In genomic region chr3:189389346-189389745, GRCh38 we compare ENCODE assay signal across 25 cellular contexts.
DNase-seq lines count a peak whose midpoint lies in the region; ATAC-seq, FAIRE-seq and TF ChIP-seq lines count a peak whose summit lies in the region.
"Had no signal": no experiment of that assay in that cellular context is flagged by ENCODE, and none has a peak within 500 bp of the region (broad histone marks: within the 10 kb centered on the region; RNA-seq: fewer than 3 reads in every experiment).

No MANE protein-coding gene starts in this region.

- H3K4me3 ChIP-seq in astrocyte of the cerebellum (ENCODE audit: low read depth, low read length): no peak overlapping the region
- H3K4me3 ChIP-seq in keratinocyte (ENCODE audit: control insufficient read depth in 2 of 3, extremely low read depth in 1 of 3, insufficient read depth in 2 of 3, low read depth in 1 of 3, low read length in 3 of 3): no peak overlapping the region
- H3K4me3 ChIP-seq: cardiac muscle cell, GM12878, hepatocyte, left ventricle myocardium inferior, tibial nerve had no signal

- no peaks in the 10 kb centered on the region for H3K79me2 ChIP-seq in keratinocyte (ENCODE audit: control insufficient read depth, insufficient read depth, low read length)
- H3K79me2 ChIP-seq: hepatocyte had no signal

- peak overlapping the region; percentile 47 for H3K27ac ChIP-seq in keratinocyte (ENCODE audit: control insufficient read depth, insufficient read depth, low read length)
- H3K27ac ChIP-seq: cardiac muscle cell, hepatocyte, left ventricle myocardium inferior, tibial nerve had no signal

- no peak for ATAC-seq in HG03520 (IDR thresholded peaks at IDR 0.05; ENCODE audit: unreplicated experiment)
- ATAC-seq: GM12878; naive thymus-derived CD8-positive, alpha-beta T cell; stimulated activated naive CD8-positive, alpha-beta T cell treated with anti-CD3 and anti-CD28 coated beads, Interleukin-15, amount 100 ng/mL, for 72 hours had no signal

- no peaks in the 10 kb centered on the region for H4K20me1 ChIP-seq in keratinocyte (ENCODE audit: control insufficient read depth, extremely low read depth, insufficient read depth, low read length)

- no peaks in the 10 kb centered on the region for H3K9me3 ChIP-seq in keratinocyte (ENCODE audit: control insufficient read depth, low read depth, low read length)
- H3K9me3 ChIP-seq: left ventricle myocardium inferior, tibial nerve had no signal

- H3K4me2 ChIP-seq in keratinocyte (ENCODE audit: control insufficient read depth, extremely low read depth, insufficient read depth, low read depth, low read length): peak overlapping the region; percentile 70
- H3K4me2 ChIP-seq: hepatocyte had no signal

- H3K36me3 ChIP-seq in keratinocyte (ENCODE audit: control insufficient read depth in 2 of 2, extremely low read depth in 1 of 2, insufficient read depth in 2 of 2, low read length in 2 of 2): no peaks in the 10 kb centered on the region
- H3K36me3 ChIP-seq: cardiac muscle cell, left ventricle myocardium inferior, tibial nerve had no signal

- H3K9me1 ChIP-seq in keratinocyte (ENCODE audit: control insufficient read depth, extremely low read depth, insufficient read depth, low read length): no peaks in the 10 kb centered on the region

- dilution Hi-C loops in keratinocyte (cut with MboI; ENCODE audit: extremely low pct_ligation_motif_present, low sequenced_read_pairs): no loop called here

- no peak for TF ChIP-seq POLR2A in H54 (IDR thresholded peaks at IDR 0.05; ENCODE audit: low read depth, low read length)

- TF ChIP-seq CTCF in astrocyte of the cerebellum (IDR thresholded peaks at IDR 0.05; ENCODE audit: low read depth, low read length, missing control alignments): no peak
- TF ChIP-seq CTCF in keratinocyte (optimal IDR thresholded peaks at IDR 0.05 in 1 of 3, IDR thresholded peaks at IDR 0.05 in 1 of 3, conservative IDR thresholded peaks at IDR 0.05 in 1 of 3; ENCODE audit: extremely low read depth in 1 of 3, insufficient read depth in 2 of 3, low read length in 3 of 3): no peak

- H3K9ac ChIP-seq in keratinocyte (ENCODE audit: control insufficient read depth, extremely low read depth, insufficient read depth, low read length): peak overlapping the region; percentile 24

- FAIRE-seq in H54 (lab: Jason Lieb, UNC) (peak; percentile 53), keratinocyte (lab: Jason Lieb, UNC) (peak; percentile 83)
- FAIRE-seq: GM12878 had no signal

- peaks cover 31% of the 10 kb centered on the region for H3K4me1 ChIP-seq in keratinocyte (ENCODE audit: control insufficient read depth, extremely low read depth, insufficient read depth, low read length)
- H3K4me1 ChIP-seq: left ventricle myocardium inferior, tibial nerve had no signal

- H3K27me3 ChIP-seq in keratinocyte (ENCODE audit: control insufficient read depth, extremely low read depth, insufficient read depth, low read length): no peaks in the 10 kb centered on the region
- H3K27me3 ChIP-seq: cardiac muscle cell, hepatocyte, tibial nerve had no signal

- no peak for DNase-seq in H54 (ENCODE audit: insufficient read length, low spot score)
- DNase-seq in MV-4-11 (lab: John Stamatoyannopoulos, UW): peak; percentile 81
- peak; percentile 46 for DNase-seq in astrocyte of the cerebellum (ENCODE audit: low read depth)
- no peak for DNase-seq in keratinocyte (ENCODE audit: low read depth, low spot score)
- DNase-seq in stimulated activated naive CD4-positive, alpha-beta T cell treated with Interleukin-2 at 50 U/mL for 16 hours (lab: John Stamatoyannopoulos, UW): no peak
- DNase-seq in Kasumi-1 (lab: John Stamatoyannopoulos, UW): no peak
- DNase-seq in HT-29 (ENCODE audit: low spot score): no peak
- DNase-seq: activated CD4-positive, alpha-beta T cell treated with anti-CD3 and anti-CD28 coated beads, Interleukin-2, amount 50 U/mL, for 4 hours; activated effector memory CD4-positive, alpha-beta T cell treated with anti-CD3 and anti-CD28 coated beads, Interleukin-2, amount 50 U/mL, for 16 hours; CD8-positive, alpha-beta memory T cell; DMS53; foreskin melanocyte; IMR-90; left ventricle myocardium inferior; naive thymus-derived CD8-positive, alpha-beta T cell; NCI-H1092; NCI-H187 treated with DMSO at 0.1 percent for 48 hours; NCI-H345; retina; stimulated activated naive CD8-positive, alpha-beta T cell treated with anti-CD3 and anti-CD28 coated beads, Interleukin-15, amount 100 ng/mL, for 72 hours had no signal

- H2AFZ ChIP-seq in keratinocyte (ENCODE audit: control insufficient read depth, low read length): peak overlapping the region; percentile 71
- H2AFZ ChIP-seq: hepatocyte had no signal

- in situ Hi-C loops in astrocyte of the cerebellum (cut with HindIII; ENCODE audit: low sequenced_read_pairs): no loop called here

Comparison
In these comparisons a context has a peak if more than half of its experiments do, and no peak if none do; other contexts are left out.
1. DNase-seq: peak in MV-4-11 (single experiment) and astrocyte of the cerebellum (single experiment); none in H54 (single experiment), keratinocyte (single experiment), stimulated activated naive CD4-positive, alpha-beta T cell treated with Interleukin-2 at 50 U/mL for 16 hours (single experiment), Kasumi-1 (0 of 2) and HT-29 (single experiment).